In genomic region chr1:29708381-29708780, GRCh38 we compare ENCODE assay signal across 13 cellular contexts.
A peak's percentile ranks its signal among the peaks of the same experiment; 100 is the strongest.
DNase-seq lines count a peak whose midpoint lies in the region; ATAC-seq lines count a peak whose summit lies in the region.
"Had no signal": no experiment of that assay in that cellular context is flagged by ENCODE, and none has a peak within 500 bp of the region (broad histone marks: within the 10 kb centered on the region; RNA-seq: fewer than 3 reads in every experiment).

No MANE protein-coding gene starts in this region.

- H3K27me3 Mint-ChIP-seq in activated T-helper 2 cell treated with anti-CD3 and anti-CD28 coated beads, Interferon-gamma antibody, Interleukin-2, Interleukin-4, amounts not matched to agents 10 μg/mL and 5 μg/mL and 100 μg/mL, durations not matched to agents 14 hours and 24 hours and 36 hours (ENCODE audit: low read depth) = peaks cover 18% of the 10 kb centered on the region

- DNase-seq in NCI-H1436 (lab: John Stamatoyannopoulos, UW) = peak; percentile 31
- no peak for DNase-seq in NCI-H1436 treated with DMSO at 0.1 percent for 48 hours (lab: John Stamatoyannopoulos, UW)
- peak; percentile 28 for DNase-seq in H4 (ENCODE audit: low spot score)
- no peak for DNase-seq in activated T-helper 2 cell treated with anti-CD3 and anti-CD28 coated beads, Interferon-gamma antibody, Interleukin-2, Interleukin-4, amounts not matched to agents 10 μg/mL and 5 μg/mL and 100 μg/mL, durations not matched to agents 14 hours and 24 hours and 36 hours (ENCODE audit: low spot score)
- DNase-seq in mesenteric fat pad (ENCODE audit: low spot score) = peak; percentile 74
- no peak for DNase-seq in SK-N-DZ (ENCODE audit: low spot score)
- DNase-seq: Kasumi-1; stimulated activated CD4-positive, alpha-beta T cell treated with anti-CD3 and anti-CD28 coated beads, Interleukin-4, amount 100 ng/mL, for 1 hour; substantia nigra had no signal

- H3K9me3 Mint-ChIP-seq in activated T-helper 2 cell treated with anti-CD3 and anti-CD28 coated beads, Interferon-gamma antibody, Interleukin-2, Interleukin-4, amounts not matched to agents 10 μg/mL and 5 μg/mL and 100 μg/mL, durations not matched to agents 14 hours and 24 hours and 36 hours = no peaks in the 10 kb centered on the region

- ATAC-seq in HG02885 (IDR thresholded peaks at IDR 0.05; ENCODE audit: poor library complexity, unreplicated experiment) (no peak), HG03025 (IDR thresholded peaks at IDR 0.05; ENCODE audit: low FRiP score, unreplicated experiment) (no peak)
- ATAC-seq: activated CD4-positive, CD25-positive, alpha-beta regulatory T cell treated with anti-CD3 and anti-CD28 coated beads, Interleukin-2, amount 50 U/mL, for 24 hours had no signal

- no peaks in the 10 kb centered on the region for H3K36me3 Mint-ChIP-seq in activated T-helper 2 cell treated with anti-CD3 and anti-CD28 coated beads, Interferon-gamma antibody, Interleukin-2, Interleukin-4, amounts not matched to agents 10 μg/mL and 5 μg/mL and 100 μg/mL, durations not matched to agents 14 hours and 24 hours and 36 hours (ENCODE audit: low read depth)
- H3K36me3 Mint-ChIP-seq: activated naive CD8-positive, alpha-beta T cell had no signal

- intact Hi-C loops in activated T-helper 2 cell treated with anti-CD3 and anti-CD28 coated beads, Interferon-gamma antibody, Interleukin-2, Interleukin-4, amounts not matched to agents 10 μg/mL and 5 μg/mL and 100 μg/mL, durations not matched to agents 14 hours and 24 hours and 36 hours (cut with micrococcal nuclease) = loop anchor here (5.0 to 10.0 kb wide), 3 partner anchors 86 to 471 kb away; partner anchors contain the start of gene PTPRU

- peak overlapping the region; percentile 42 for H3K27ac Mint-ChIP-seq in activated T-helper 2 cell treated with anti-CD3 and anti-CD28 coated beads, Interferon-gamma antibody, Interleukin-2, Interleukin-4, amounts not matched to agents 10 μg/mL and 5 μg/mL and 100 μg/mL, durations not matched to agents 14 hours and 24 hours and 36 hours
- H3K27ac Mint-ChIP-seq: activated naive CD8-positive, alpha-beta T cell had no signal

- peaks cover 48% of the 10 kb centered on the region for H3K4me1 Mint-ChIP-seq in activated T-helper 2 cell treated with anti-CD3 and anti-CD28 coated beads, Interferon-gamma antibody, Interleukin-2, Interleukin-4, amounts not matched to agents 10 μg/mL and 5 μg/mL and 100 μg/mL, durations not matched to agents 14 hours and 24 hours and 36 hours (ENCODE audit: low read depth)

- no peak overlapping the region for H3K4me3 Mint-ChIP-seq in activated T-helper 2 cell treated with anti-CD3 and anti-CD28 coated beads, Interferon-gamma antibody, Interleukin-2, Interleukin-4, amounts not matched to agents 10 μg/mL and 5 μg/mL and 100 μg/mL, durations not matched to agents 14 hours and 24 hours and 36 hours (ENCODE audit: low read depth)
- H3K4me3 Mint-ChIP-seq: activated naive CD8-positive, alpha-beta T cell had no signal

Comparison
In these comparisons a context has a peak if more than half of its experiments do, and no peak if none do; other contexts are left out.
1. DNase-seq: peak in NCI-H1436 (single experiment), H4 (single experiment) and mesenteric fat pad (single experiment); none in NCI-H1436 treated with DMSO at 0.1 percent for 48 hours (single experiment), activated T-helper 2 cell treated with anti-CD3 and anti-CD28 coated beads, Interferon-gamma antibody, Interleukin-2, Interleukin-4, amounts not matched to agents 10 μg/mL and 5 μg/mL and 100 μg/mL, durations not matched to agents 14 hours and 24 hours and 36 hours (single experiment) and SK-N-DZ (single experiment).